Comparison of ENCODE assay signal across 21 cellular contexts in genomic region chr2:75667884-75668283, GRCh38. TPM values are rescaled to one million over a fixed set of nuclear protein-coding genes. Genes with fewer than 3 reads are reported as not detected.
DNase-seq lines count a peak whose midpoint lies in the region; ATAC-seq, FAIRE-seq and TF ChIP-seq lines count a peak whose summit lies in the region.
"Had no signal": no experiment of that assay in that cellular context is flagged by ENCODE, and none has a peak within 500 bp of the region (broad histone marks: within the 10 kb centered on the region; RNA-seq: fewer than 3 reads in every experiment).

No MANE protein-coding gene starts in this region.

- no peak overlapping the region for H3K9ac ChIP-seq in astrocyte (ENCODE audit: low read length)
- H3K9ac ChIP-seq: KMS-11 had no signal

- H3K4me2 ChIP-seq in astrocyte (ENCODE audit: low read length): no peak overlapping the region
- H3K4me2 ChIP-seq: KMS-11 had no signal

- DNase-seq in ACHN (peak; percentile 67), astrocyte (ENCODE audit: low read depth) (no peak), SW 1271 (lab: John Stamatoyannopoulos, UW) (no peak), T-cell (no peak), NCI-H1092 (lab: John Stamatoyannopoulos, UW) (no peak), iPS-NIHi7 (ENCODE audit: extremely low spot score) (no peak)
- no peak for DNase-seq in naive thymus-derived CD4-positive, alpha-beta T cell
- DNase-seq: C1 segment of cervical spinal cord; DMS79 treated with DMSO at 0.1 percent for 48 hours; GDM1; MG63; NCI-H1105; NCI-H1694 treated with DMSO at 0.1 percent for 48 hours; NCI-H69; NK-92 treated with Interleukin-12 subunit alpha and Interleukin-12 subunit beta, amount 100 ng/mL, for 24 hours; OCI-M1 had no signal

- H3K4me1 ChIP-seq in astrocyte (ENCODE audit: insufficient read depth, low read length): no peaks in the 10 kb centered on the region
- H3K4me1 ChIP-seq in naive thymus-derived CD4-positive, alpha-beta T cell (ENCODE audit: control insufficient read depth in 2 of 2, insufficient read depth in 2 of 2, low read length in 2 of 2): no peaks in the 10 kb centered on the region

- H3K27ac ChIP-seq in astrocyte (ENCODE audit: low read depth, low read length): no peak overlapping the region
- peak overlapping the region; percentile 7 for H3K27ac ChIP-seq in naive thymus-derived CD4-positive, alpha-beta T cell (ENCODE audit: low read depth, low read length)
- H3K27ac ChIP-seq: KMS-11, RWPE1 had no signal

- H3K79me2 ChIP-seq in astrocyte (ENCODE audit: insufficient read depth, low read length): no peaks in the 10 kb centered on the region

- POLR2A ChIA-PET in naive thymus-derived CD4-positive, alpha-beta T cell (lab: Charles Lee): interaction anchor here (0.6 to 1.0 kb wide), 2 partner anchors 29 to 32 kb away, joined by 3 to 4 read pairs; no protein-coding TSS in a partner anchor
- POLR2A ChIA-PET in T-cell (lab: Charles Lee): no interaction called here

- H3K4me1 Mint-ChIP-seq in astrocyte (ENCODE audit: low read depth, unreplicated experiment): peaks cover 3% of the 10 kb centered on the region
- H3K4me1 Mint-ChIP-seq in naive thymus-derived CD4-positive, alpha-beta T cell: peaks cover 0 to 3% (median 0%) of the 10 kb centered on the region in 7 donors
- H3K4me1 Mint-ChIP-seq in T-cell: no peaks in the 10 kb centered on the region

- no peak overlapping the region for H2AFZ ChIP-seq in astrocyte (ENCODE audit: low read depth, low read length)

- ATAC-seq in naive thymus-derived CD4-positive, alpha-beta T cell: no peak
- no peak for ATAC-seq in T-cell (replicated peaks in 1 of 4)

- H3K27me3 Mint-ChIP-seq in astrocyte (ENCODE audit: low read depth, unreplicated experiment) (no peaks in the 10 kb centered on the region), T-cell (no peaks in the 10 kb centered on the region)
- no peaks in the 10 kb centered on the region for H3K27me3 Mint-ChIP-seq in naive thymus-derived CD4-positive, alpha-beta T cell

- H3K27me3 ChIP-seq in astrocyte (ENCODE audit: insufficient read depth, low read length): no peaks in the 10 kb centered on the region
- no peaks in the 10 kb centered on the region for H3K27me3 ChIP-seq in naive thymus-derived CD4-positive, alpha-beta T cell (ENCODE audit: control insufficient read depth in 2 of 2, insufficient read depth in 2 of 2, low read length in 2 of 2)
- H3K27me3 ChIP-seq: MG63 had no signal

- TF ChIP-seq CTCF in astrocyte (IDR thresholded peaks at IDR 0.05; ENCODE audit: insufficient read depth, low read depth, low read length): no peak

- H4K20me1 ChIP-seq in astrocyte (ENCODE audit: insufficient read depth, low read length): no peaks in the 10 kb centered on the region

- H3K4me3 Mint-ChIP-seq in astrocyte (ENCODE audit: unreplicated experiment) (no peak overlapping the region), T-cell (no peak overlapping the region)
- H3K4me3 Mint-ChIP-seq in naive thymus-derived CD4-positive, alpha-beta T cell: no peak overlapping the region

- no peaks in the 10 kb centered on the region for H3K9me3 Mint-ChIP-seq in astrocyte (ENCODE audit: unreplicated experiment)
- H3K9me3 Mint-ChIP-seq in naive thymus-derived CD4-positive, alpha-beta T cell: no peaks in the 10 kb centered on the region
- no peaks in the 10 kb centered on the region for H3K9me3 Mint-ChIP-seq in T-cell

- intact Hi-C loops in naive thymus-derived CD4-positive, alpha-beta T cell (cut with micrococcal nuclease): no loop called here

- H3K4me3 ChIP-seq in astrocyte (ENCODE audit: insufficient read depth, low read depth, low read length): no peak overlapping the region
- H3K4me3 ChIP-seq in naive thymus-derived CD4-positive, alpha-beta T cell (ENCODE audit: low read length): no peak overlapping the region
- H3K4me3 ChIP-seq: MG63 had no signal

- CTCF ChIA-PET in naive thymus-derived CD4-positive, alpha-beta T cell (lab: Charles Lee): interaction anchor here (0.7 to 1.6 kb wide), 3 partner anchors 11 to 112 kb away, joined by 3 to 4 read pairs (median 3); no protein-coding TSS in a partner anchor
- CTCF ChIA-PET in T-cell (lab: Charles Lee): interaction anchor here in 1 of 2 donors (1.0 to 1.1 kb wide), 3 partner anchors 9 to 20 kb away, joined by 3 to 4 read pairs (median 4); no protein-coding TSS in a partner anchor

- in situ Hi-C loops in ACHN (cut with HindIII; ENCODE audit: low pct_ligation_motif_present, low pct_unique_long_range_greater_than_20kb, low sequenced_read_pairs): no loop called here

- no peaks in the 10 kb centered on the region for H3K9me3 ChIP-seq in astrocyte (ENCODE audit: insufficient read depth, low read depth, low read length)
- H3K9me3 ChIP-seq in naive thymus-derived CD4-positive, alpha-beta T cell (ENCODE audit: control insufficient read depth in 2 of 3, low read length in 3 of 3): no peaks in the 10 kb centered on the region
- H3K9me3 ChIP-seq: MG63 had no signal

- H3K27ac Mint-ChIP-seq in astrocyte (ENCODE audit: unreplicated experiment): peak overlapping the region; percentile 34
- H3K27ac Mint-ChIP-seq in naive thymus-derived CD4-positive, alpha-beta T cell: no peak overlapping the region
- H3K27ac Mint-ChIP-seq in T-cell: no peak overlapping the region

- H3K36me3 Mint-ChIP-seq in astrocyte (ENCODE audit: low read depth, unreplicated experiment) (no peaks in the 10 kb centered on the region), T-cell (peaks cover 40% of the 10 kb centered on the region)
- peaks cover 6 to 45% (median 31%) of the 10 kb centered on the region in 5 donors for H3K36me3 Mint-ChIP-seq in naive thymus-derived CD4-positive, alpha-beta T cell

- FAIRE-seq in astrocyte (lab: Jason Lieb, UNC) (no peak), islet of Langerhans (lab: Jason Lieb, UNC) (peak; percentile 36)
- FAIRE-seq: GM12892, H1 had no signal

- peaks cover 11% of the 10 kb centered on the region for H3K36me3 ChIP-seq in astrocyte (ENCODE audit: insufficient read depth, low read length)
- peaks cover 0 to 29% (median 0%) of the 10 kb centered on the region in 3 experiments for H3K36me3 ChIP-seq in naive thymus-derived CD4-positive, alpha-beta T cell (ENCODE audit: control insufficient read depth in 2 of 3, insufficient read depth in 3 of 3, low read length in 3 of 3)

RNA-seq across cellular contexts. Expression of gene MRPL19, which starts 21.3 kb away (rescaled TPM):
- total RNA-seq in astrocyte (56.1 and 58.8 TPM in 2 replicates), T-cell (10 to 100 TPM; 16.6 to 31.5 (median 22.6) TPM)
- total RNA-seq in naive thymus-derived CD4-positive, alpha-beta T cell: 10 to 100 TPM; 14.2 to 44.8 (median 25.3) TPM
- polyA plus RNA-seq in naive thymus-derived CD4-positive, alpha-beta T cell: 10 to 100 TPM; 33.3 to 33.6 TPM

RNA-seq across cellular contexts. Expression of gene GCFC2, which starts 42.8 kb away (rescaled TPM):
- total RNA-seq in astrocyte (10.7 and 12.3 TPM in 2 replicates), T-cell (10 to 100 TPM; 18.2 to 25.0 (median 24.0) TPM)
- total RNA-seq in naive thymus-derived CD4-positive, alpha-beta T cell: 10 to 100 TPM; 15.8 to 29.1 (median 23.5) TPM
- 10 to 100 TPM; 27.9 to 31.7 TPM for polyA plus RNA-seq in naive thymus-derived CD4-positive, alpha-beta T cell
